ENCODE assay signal across 17 cellular contexts in genomic region chr16:9002042-9002441, GRCh38. TPM values are rescaled to one million over a fixed set of nuclear protein-coding genes. Genes with fewer than 3 reads are reported as not detected.
A peak's percentile ranks its signal among the peaks of the same experiment; 100 is the strongest.
DNase-seq lines count a peak whose midpoint lies in the region; ATAC-seq, FAIRE-seq and TF ChIP-seq lines count a peak whose summit lies in the region.
"Had no signal": no experiment of that assay in that cellular context is flagged by ENCODE, and none has a peak within 500 bp of the region (broad histone marks: within the 10 kb centered on the region; RNA-seq: fewer than 3 reads in every experiment).

No MANE protein-coding gene starts in this region.

- TF ChIP-seq EP300 in K562 (IDR thresholded peaks at IDR 0.05; ENCODE audit: low read length): no peak

- no peak for ATAC-seq in activated CD8-positive, alpha-beta T cell treated with anti-CD3 and anti-CD28 coated beads, Interleukin-2, amount 10 ng/mL, durations not matched to agents 7 days and 5 days
- ATAC-seq in activated CD8-positive, alpha-beta T cell treated with anti-CD3 and anti-CD28 coated beads for 36 hours: no peak
- ATAC-seq in K562 (no peak), HG02798 (IDR thresholded peaks at IDR 0.05; ENCODE audit: poor library complexity, unreplicated experiment) (no peak)

- POLR2A ChIA-PET in activated CD8-positive, alpha-beta T cell treated with anti-CD3 and anti-CD28 coated beads, Interleukin-2, amount 10 ng/mL, durations not matched to agents 7 days and 5 days (lab: Charles Lee): no interaction called here
- POLR2A ChIA-PET in activated CD8-positive, alpha-beta T cell treated with anti-CD3 and anti-CD28 coated beads for 36 hours (lab: Charles Lee): no interaction called here
- POLR2A ChIA-PET in K562 (lab: Yijun Ruan, JAX): interaction anchor here (1.0 to 1.4 kb wide), 3 partner anchors 9 to 53 kb away, joined by 3 to 7 read pairs (median 4); no protein-coding TSS in a partner anchor

- H3K4me3 Mint-ChIP-seq in activated CD8-positive, alpha-beta T cell treated with anti-CD3 and anti-CD28 coated beads, Interleukin-2, amount 10 ng/mL, durations not matched to agents 7 days and 5 days: no peak overlapping the region
- H3K4me3 Mint-ChIP-seq in activated CD8-positive, alpha-beta T cell treated with anti-CD3 and anti-CD28 coated beads for 36 hours: no peak overlapping the region
- H3K4me3 Mint-ChIP-seq: CD14-positive monocyte; CD4-positive, alpha-beta memory T cell had no signal

- no peak overlapping the region for H3K27ac Mint-ChIP-seq in activated CD8-positive, alpha-beta T cell treated with anti-CD3 and anti-CD28 coated beads, Interleukin-2, amount 10 ng/mL, durations not matched to agents 7 days and 5 days
- H3K27ac Mint-ChIP-seq in activated CD8-positive, alpha-beta T cell treated with anti-CD3 and anti-CD28 coated beads for 36 hours: no peak overlapping the region
- H3K27ac Mint-ChIP-seq: CD14-positive monocyte; CD4-positive, alpha-beta memory T cell had no signal

- no peaks in the 10 kb centered on the region for H3K36me3 ChIP-seq in K562 (ENCODE audit: control insufficient read depth, insufficient read depth, low read length)
- H3K36me3 ChIP-seq: BLaER1 had no signal

- H3K4me2 ChIP-seq in K562 (ENCODE audit: insufficient read depth, low read length): no peak overlapping the region
- H3K4me2 ChIP-seq: BLaER1 had no signal

- peaks cover 2% of the 10 kb centered on the region in 2 experiments; a peak in 3 of 5 replicates for H3K4me1 ChIP-seq in K562 (replicated peaks in 1 of 2; ENCODE audit: control insufficient read depth in 2 of 2, insufficient read depth in 2 of 2, low read length in 2 of 2)
- H3K4me1 ChIP-seq: BLaER1 had no signal

- BruUV-seq in K562 (replicated peaks; lab: Mats Ljungman, UMichigan): no TSS peak

- no peaks in the 10 kb centered on the region for H3K9me1 ChIP-seq in K562 (ENCODE audit: control insufficient read depth, insufficient read depth, low read length)

- no peaks in the 10 kb centered on the region for H4K20me1 ChIP-seq in K562 (replicated peaks; ENCODE audit: control insufficient read depth, insufficient read depth, low read length)
- H4K20me1 ChIP-seq: BLaER1 had no signal

- H3K27me3 Mint-ChIP-seq in activated CD8-positive, alpha-beta T cell treated with anti-CD3 and anti-CD28 coated beads, Interleukin-2, amount 10 ng/mL, durations not matched to agents 7 days and 5 days (ENCODE audit: low read depth): peaks cover 2% of the 10 kb centered on the region
- peaks cover 1% of the 10 kb centered on the region for H3K27me3 Mint-ChIP-seq in activated CD8-positive, alpha-beta T cell treated with anti-CD3 and anti-CD28 coated beads for 36 hours

- intact Hi-C loops in activated CD8-positive, alpha-beta T cell treated with anti-CD3 and anti-CD28 coated beads for 36 hours (cut with micrococcal nuclease): no loop called here
- intact Hi-C loops in K562 (cut with micrococcal nuclease): loop anchor here (10.0 kb wide), 1 partner anchor 67 kb away; no protein-coding TSS in a partner anchor

- FAIRE-seq in K562 (lab: Jason Lieb, UNC): no peak
- FAIRE-seq: HTR-8/SVneo had no signal

- no peaks in the 10 kb centered on the region for H3K27me3 ChIP-seq in K562 (ENCODE audit: control insufficient read depth in 2 of 2, insufficient read depth in 2 of 2, low read length in 2 of 2)
- H3K27me3 ChIP-seq: BLaER1 had no signal

- TF ChIP-seq POLR2A in K562 (conservative IDR thresholded peaks at IDR 0.05): no peak

- no peaks in the 10 kb centered on the region for H3K4me1 Mint-ChIP-seq in activated CD8-positive, alpha-beta T cell treated with anti-CD3 and anti-CD28 coated beads, Interleukin-2, amount 10 ng/mL, durations not matched to agents 7 days and 5 days (ENCODE audit: low read depth)
- H3K4me1 Mint-ChIP-seq in activated CD8-positive, alpha-beta T cell treated with anti-CD3 and anti-CD28 coated beads for 36 hours (ENCODE audit: low read depth): no peaks in the 10 kb centered on the region
- H3K4me1 Mint-ChIP-seq: CD14-positive monocyte; CD4-positive, alpha-beta memory T cell had no signal

- WGBS in K562 (ENCODE audit: insufficient coverage, low coverage, missing lambda C conversion rate): 18% methylated on average over 2 of the region's 2 CpGs

- H3K79me2 ChIP-seq in K562 (ENCODE audit: control insufficient read depth, insufficient read depth, low read length): no peaks in the 10 kb centered on the region

- no peaks in the 10 kb centered on the region for H3K9me3 Mint-ChIP-seq in activated CD8-positive, alpha-beta T cell treated with anti-CD3 and anti-CD28 coated beads, Interleukin-2, amount 10 ng/mL, durations not matched to agents 7 days and 5 days (ENCODE audit: insufficient read depth)
- no peaks in the 10 kb centered on the region for H3K9me3 Mint-ChIP-seq in activated CD8-positive, alpha-beta T cell treated with anti-CD3 and anti-CD28 coated beads for 36 hours
- H3K9me3 Mint-ChIP-seq: CD4-positive, alpha-beta memory T cell had no signal

- no peak overlapping the region for H3K27ac ChIP-seq in K562 (ENCODE audit: extremely low read depth, low read depth, low read length)
- H3K27ac ChIP-seq: BLaER1 had no signal

- H3K4me3 ChIP-seq in Jurkat, Clone E6-1 (ENCODE audit: low read length): no peak overlapping the region
- no peak overlapping the region for H3K4me3 ChIP-seq in K562
- H3K4me3 ChIP-seq: BLaER1 had no signal

- H3K9ac ChIP-seq in K562 (ENCODE audit: insufficient read depth in 1 of 2, low read depth in 2 of 2, low read length in 2 of 2): no peak overlapping the region
- H3K9ac ChIP-seq: BLaER1 had no signal

- peak; percentile 27 for DNase-seq in activated CD8-positive, alpha-beta T cell treated with anti-CD3 and anti-CD28 coated beads, Interleukin-2, amount 10 ng/mL, durations not matched to agents 7 days and 5 days
- DNase-seq in activated CD8-positive, alpha-beta T cell treated with anti-CD3 and anti-CD28 coated beads for 36 hours: no peak
- peak; percentile 40 for DNase-seq in D341Med (ENCODE audit: low spot score)
- peak; percentile 16 for DNase-seq in Jurkat, Clone E6-1 (ENCODE audit: low read depth, low spot score)
- no peak for DNase-seq in K562 (ENCODE audit: extremely low read depth in 1 of 4, low spot score in 3 of 4)
- no peak for DNase-seq in NCI-H526 (lab: John Stamatoyannopoulos, UW)
- no peak for DNase-seq in NCI-H187 (lab: John Stamatoyannopoulos, UW)
- DNase-seq: 8988T; CD4-positive, alpha-beta memory T cell; DMS79 treated with DMSO at 0.1 percent for 48 hours; GF-D8; HCEC 1CT; IMR-90 had no signal

- no peak for TF ChIP-seq RAD21 in K562 (CRISPR knock-in tag; conservative IDR thresholded peaks at IDR 0.05 in 1 of 2, IDR thresholded peaks at IDR 0.05 in 1 of 2)

- CTCF ChIA-PET in activated CD8-positive, alpha-beta T cell treated with anti-CD3 and anti-CD28 coated beads, Interleukin-2, amount 10 ng/mL, durations not matched to agents 7 days and 5 days (lab: Charles Lee): no interaction called here
- CTCF ChIA-PET in activated CD8-positive, alpha-beta T cell treated with anti-CD3 and anti-CD28 coated beads for 36 hours (lab: Charles Lee): interaction anchor here (1.5 kb wide), 1 partner anchor 46 kb away, joined by 4 read pairs; no protein-coding TSS in a partner anchor
- CTCF ChIA-PET in K562 (lab: Yijun Ruan, JAX; ENCODE audit: low intra/inter-chr PET ratio): no interaction called here

- in situ Hi-C loops in K562 (cut with MboI): no loop called here

- no peak for TF ChIP-seq CTCF in activated CD8-positive, alpha-beta T cell treated with anti-CD3 and anti-CD28 coated beads for 36 hours (IDR thresholded peaks at IDR 0.05)
- no peak for TF ChIP-seq CTCF in K562 (IDR thresholded peaks at IDR 0.05 in 2 of 3, conservative IDR thresholded peaks at IDR 0.05 in 1 of 3; ENCODE audit: insufficient read depth in 2 of 3, low read depth in 1 of 3, low read length in 3 of 3)

- H2AFZ ChIP-seq in K562 (ENCODE audit: low read depth, low read length): no peak overlapping the region

- no peaks in the 10 kb centered on the region for H3K36me3 Mint-ChIP-seq in activated CD8-positive, alpha-beta T cell treated with anti-CD3 and anti-CD28 coated beads, Interleukin-2, amount 10 ng/mL, durations not matched to agents 7 days and 5 days (ENCODE audit: low read depth)
- no peaks in the 10 kb centered on the region for H3K36me3 Mint-ChIP-seq in activated CD8-positive, alpha-beta T cell treated with anti-CD3 and anti-CD28 coated beads for 36 hours (ENCODE audit: low read depth)
- H3K36me3 Mint-ChIP-seq: CD14-positive monocyte; CD4-positive, alpha-beta memory T cell had no signal

- H3K9me3 ChIP-seq in K562 (replicated peaks; ENCODE audit: control insufficient read depth, insufficient read depth, low read depth, low read length): no peaks in the 10 kb centered on the region
- H3K9me3 ChIP-seq: BLaER1 had no signal

TF ChIP-seq in K562, 482 proteins besides CTCF, POLR2A, EP300 and RAD21 (continues in another document):
- TF ChIP-seq, protein P1, sequence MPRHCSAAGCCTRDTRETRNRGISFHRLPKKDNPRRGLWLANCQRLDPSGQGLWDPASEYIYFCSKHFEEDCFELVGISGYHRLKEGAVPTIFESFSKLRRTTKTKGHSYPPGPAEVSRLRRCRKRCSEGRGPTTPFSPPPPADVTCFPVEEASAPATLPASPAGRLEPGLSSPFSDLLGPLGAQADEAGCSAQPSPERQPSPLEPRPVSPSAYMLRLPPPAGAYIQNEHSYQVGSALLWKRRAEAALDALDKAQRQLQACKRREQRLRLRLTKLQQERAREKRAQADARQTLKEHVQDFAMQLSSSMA (CRISPR knock-in tag; IDR thresholded peaks at IDR 0.05): no peak

RNA-seq across cellular contexts. Expression of gene USP7, which starts 38.3 kb away (rescaled TPM):
- 100 to 1,000 TPM; 134 to 144 TPM for total RNA-seq in activated CD8-positive, alpha-beta T cell treated with anti-CD3 and anti-CD28 coated beads, Interleukin-2, amount 10 ng/mL, durations not matched to agents 7 days and 5 days
- 100 to 1,000 TPM; 155 to 163 TPM for total RNA-seq in activated CD8-positive, alpha-beta T cell treated with anti-CD3 and anti-CD28 coated beads for 36 hours
- 98.6 TPM for polyA plus RNA-seq in Jurkat, Clone E6-1 (2012; ENCODE audit: insufficient read depth, insufficient read length)
- total RNA-seq in K562 (2011; cell fraction: chromatin; rRNA removed; ENCODE audit: low replicate concordance): 244 and 295 TPM in 2 replicates
- 93.6 and 101 TPM in 2 replicates for total RNA-seq in K562 (2011; cell fraction: nucleolus; rRNA removed)
- total RNA-seq in K562 (2011; cell fraction: nucleoplasm; rRNA removed): 137 and 186 TPM in 2 replicates
- total RNA-seq in K562 (2014; rRNA removed): 57.9 and 62.9 TPM in 2 replicates
- 57.2 and 70.7 TPM in 2 replicates for total RNA-seq in K562 (2014; rRNA removed; fragmentation: Illumina TruSeq; extraction: Trizol)
- 57.2 and 59.0 TPM in 2 replicates for total RNA-seq in K562 (2015; rRNA removed; fragmentation: Illumina TruSeq; extraction: Trizol)
- total RNA-seq in K562 (2021): 122 and 145 TPM in 2 replicates
- polyA plus RNA-seq in K562 (2011; rRNA removed): 41.3 and 61.6 TPM in 2 replicates
- polyA plus RNA-seq in K562 (2011; cell fraction: cytosol; rRNA removed): 7.9 and 16.6 TPM in 2 replicates
- 99.3 and 104 TPM in 2 replicates for polyA plus RNA-seq in K562 (2011; cell fraction: nucleus; rRNA removed)
- polyA plus RNA-seq in K562 (2012): 52.2 and 73.8 TPM in 2 replicates
- 99.4 and 105 TPM in 2 replicates for polyA plus RNA-seq in K562 (2014; fragmentation: Illumina TruSeq; extraction: Trizol)
- 10 to 100 TPM; 17.1 to 27.2 TPM for polyA plus RNA-seq in K562 (2014; fragmentation: Nextera tagmentation; extraction: Ambion mirVana)
- 59.8 and 67.5 TPM in 2 replicates for polyA plus RNA-seq in K562 (2014; rRNA removed)
- polyA minus RNA-seq in K562 (2011; rRNA and poly(A)+ RNA removed): 81.7 and 93.4 TPM in 2 replicates
- 52.1 and 68.3 TPM in 2 replicates for polyA minus RNA-seq in K562 (2011; cell fraction: cytosol; rRNA and poly(A)+ RNA removed)
- 61.3 and 130 TPM in 2 replicates for polyA minus RNA-seq in K562 (2011; cell fraction: nucleus; rRNA and poly(A)+ RNA removed)

Comparison
In these comparisons a context has a peak if more than half of its experiments do, and no peak if none do; other contexts are left out.
1. DNase-seq: peak in activated CD8-positive, alpha-beta T cell treated with anti-CD3 and anti-CD28 coated beads, Interleukin-2, amount 10 ng/mL, durations not matched to agents 7 days and 5 days (single experiment), D341Med (single experiment) and Jurkat, Clone E6-1 (single experiment); none in activated CD8-positive, alpha-beta T cell treated with anti-CD3 and anti-CD28 coated beads for 36 hours (single experiment), K562 (0 of 4), NCI-H526 (0 of 2) and NCI-H187 (0 of 2).